ENCODE assay signal across 1 cellular context in genomic region chr6:158231551-158232444, GRCh38.
TF ChIP-seq lines count a peak whose summit lies in the region.

No MANE protein-coding gene starts in this region.

TF ChIP-seq in HepG2, 621 proteins besides CTCF, POLR2A, EP300 and RAD21 (continued from another document and continues in another):
- TF ChIP-seq ZBTB7A (CRISPR knock-in tag; IDR thresholded peaks at IDR 0.05) (no peak; the same call in none of the 2 replicates), U2AF1 (optimal IDR thresholded peaks at IDR 0.05; ENCODE audit: low read depth, low read length) (no peak), ZNF761 (CRISPR knock-in tag; conservative IDR thresholded peaks at IDR 0.05) (no peak), RELA (CRISPR knock-in tag; IDR thresholded peaks at IDR 0.05) (no peak), MEIS1 (CRISPR knock-in tag; IDR thresholded peaks at IDR 0.05; ENCODE audit: borderline replicate concordance) (no peak), RARA (CRISPR knock-in tag; IDR thresholded peaks at IDR 0.05) (peak; percentile 14; the same call in 1 of the 2 replicates), ZNF430 (CRISPR knock-in tag; IDR thresholded peaks at IDR 0.05) (no peak), HMGA1 (CRISPR knock-in tag; conservative IDR thresholded peaks at IDR 0.05) (no peak), ZNF660 (CRISPR knock-in tag; IDR thresholded peaks at IDR 0.05; ENCODE audit: borderline replicate concordance, low read depth) (no peak), PBX2 (CRISPR knock-in tag; IDR thresholded peaks at IDR 0.05) (no peak), ZNF724P (CRISPR knock-in tag; IDR thresholded peaks at IDR 0.05; ENCODE audit: borderline replicate concordance) (no peak), ZNF256 (CRISPR knock-in tag; conservative IDR thresholded peaks at IDR 0.05) (no peak), ZNF160 (CRISPR knock-in tag; IDR thresholded peaks at IDR 0.05) (no peak), TERF1 (CRISPR knock-in tag; IDR thresholded peaks at IDR 0.05) (no peak), ZNF574 (CRISPR knock-in tag; IDR thresholded peaks at IDR 0.05) (peak; percentile 44), AGO1 (IDR thresholded peaks at IDR 0.05; ENCODE audit: low read depth, low read length, poor library complexity, severe bottlenecking) (no peak), ZNF264 (CRISPR knock-in tag; IDR thresholded peaks at IDR 0.05) (no peak), ZNF335 (CRISPR knock-in tag; IDR thresholded peaks at IDR 0.05) (no peak), ZNF513 (CRISPR knock-in tag; conservative IDR thresholded peaks at IDR 0.05) (no peak), AKNA (CRISPR knock-in tag; IDR thresholded peaks at IDR 0.05; ENCODE audit: borderline replicate concordance) (no peak), ZSCAN20 (CRISPR knock-in tag; IDR thresholded peaks at IDR 0.05; ENCODE audit: borderline replicate concordance) (no peak), PLSCR1 (CRISPR knock-in tag; IDR thresholded peaks at IDR 0.05; ENCODE audit: borderline replicate concordance) (no peak), ZNF780A (CRISPR knock-in tag; IDR thresholded peaks at IDR 0.05) (no peak), SIX4 (CRISPR knock-in tag; IDR thresholded peaks at IDR 0.05) (no peak), ZNF496 (CRISPR knock-in tag; IDR thresholded peaks at IDR 0.05; ENCODE audit: insufficient replicate concordance) (no peak), ADNP (CRISPR knock-in tag; IDR thresholded peaks at IDR 0.05) (no peak), ZNF205 (CRISPR knock-in tag; IDR thresholded peaks at IDR 0.05) (no peak), HOXA7 (CRISPR knock-in tag; IDR thresholded peaks at IDR 0.05) (no peak), CC2D1A (CRISPR knock-in tag; IDR thresholded peaks at IDR 0.05) (no peak), ZNF431 (CRISPR knock-in tag; IDR thresholded peaks at IDR 0.05; ENCODE audit: borderline replicate concordance, low read depth) (no peak), PCBP2 (optimal IDR thresholded peaks at IDR 0.05; ENCODE audit: low read depth, low read length, poor library complexity, severe bottlenecking) (no peak), TFAP4 (IDR thresholded peaks at IDR 0.05; ENCODE audit: borderline replicate concordance, low read depth) (no peak), PRDM15 (CRISPR knock-in tag; IDR thresholded peaks at IDR 0.05) (no peak; the same call in 1 of the 2 replicates), ZMAT3 (CRISPR knock-in tag; conservative IDR thresholded peaks at IDR 0.05) (peak; percentile 44; the same call in 1 of the 2 replicates), ZNF629 (CRISPR knock-in tag; conservative IDR thresholded peaks at IDR 0.05) (no peak), HBP1 (CRISPR knock-in tag; IDR thresholded peaks at IDR 0.05; ENCODE audit: low read depth) (no peak), TGIF2 (CRISPR knock-in tag; IDR thresholded peaks at IDR 0.05) (peak; percentile 72), NCOA1 (CRISPR knock-in tag; IDR thresholded peaks at IDR 0.05) (no peak), KDM5B (CRISPR knock-in tag; IDR thresholded peaks at IDR 0.05; ENCODE audit: borderline replicate concordance) (no peak), ZNF570 (CRISPR knock-in tag; IDR thresholded peaks at IDR 0.05; ENCODE audit: borderline replicate concordance) (no peak)
